Comparison of ENCODE assay signal across 8 cellular contexts in the genomic region with DNA sequence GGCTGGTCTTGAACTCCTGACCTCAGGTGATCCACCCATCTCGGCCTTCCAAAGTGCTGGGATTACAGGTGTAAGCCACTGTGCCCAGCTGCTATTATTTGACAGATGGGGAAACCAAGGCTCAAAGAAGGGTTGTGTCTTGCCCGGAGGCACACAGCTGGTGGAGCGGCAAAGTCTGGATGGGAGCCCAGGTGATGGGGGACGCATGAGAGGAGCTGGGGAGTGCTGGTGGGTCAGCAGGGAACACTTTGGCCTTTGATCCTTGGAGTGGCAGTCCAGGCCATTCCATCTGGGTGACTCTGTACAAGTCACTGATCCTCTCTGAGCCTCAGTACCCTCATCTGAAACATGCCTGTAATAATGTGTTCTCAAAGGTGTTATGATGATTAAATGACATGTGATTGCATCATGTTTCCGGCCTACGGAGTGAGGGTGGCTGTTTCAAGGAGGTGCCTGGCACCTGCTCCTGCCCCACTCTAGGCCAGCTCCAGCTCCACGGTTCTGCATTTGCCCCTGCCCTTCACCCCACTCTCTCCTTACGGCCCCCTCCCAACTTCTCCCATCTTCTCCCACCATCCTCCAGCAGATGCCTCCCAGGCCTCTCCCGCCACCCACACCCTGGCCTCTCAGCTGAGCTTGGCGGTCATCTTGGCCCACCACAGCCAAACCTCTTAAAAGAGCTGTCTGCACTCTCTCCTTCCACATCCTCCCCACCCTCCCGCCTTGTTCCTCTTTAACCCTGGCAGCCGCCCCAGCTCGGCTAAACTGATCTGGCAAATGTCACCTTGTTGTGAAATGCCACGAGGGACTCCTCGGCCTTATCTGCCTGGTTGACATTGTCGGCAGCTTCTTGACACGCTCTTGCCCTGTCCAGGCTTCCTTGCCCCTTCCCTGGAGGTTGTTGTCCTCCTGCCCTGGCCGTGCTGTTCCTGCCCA. TPM values are rescaled to one million over a fixed set of nuclear protein-coding genes. Genes with fewer than 3 reads are reported as not detected.
DNase-seq lines count a peak whose midpoint lies in the region; ATAC-seq and TF ChIP-seq lines count a peak whose summit lies in the region.

No MANE protein-coding gene starts in this region.

- peak; percentile 73 for ATAC-seq in activated B cell treated with CpG ODN at 0.5 μM for 24 hours (ENCODE audit: low read depth)
- no peak for ATAC-seq in HG03354 (IDR thresholded peaks at IDR 0.05; ENCODE audit: poor library complexity, severe bottlenecking, unreplicated experiment)

- peaks cover 3% of the 10 kb centered on the region for H3K27me3 Mint-ChIP-seq in activated B cell treated with CpG ODN at 0.5 μM for 24 hours

- POLR2A ChIA-PET in activated B cell treated with CpG ODN at 0.5 μM for 24 hours (lab: Charles Lee): interaction anchor here (1.1 to 2.1 kb wide), 5 partner anchors 14 to 47 kb away, joined by 3 to 7 read pairs (median 5); partner anchors contain the start of gene DOK3

- DNase-seq in activated gamma-delta T cell treated with Interleukin-2 at 50 U/mL for 16 hours (peak; percentile 43), activated gamma-delta T cell (lab: John Stamatoyannopoulos, UW) (no peak), activated B cell treated with CpG ODN at 0.5 μM for 24 hours (no peak), fibroblast of villous mesenchyme (ENCODE audit: low read depth) (peak; percentile 90), posterior vena cava (ENCODE audit: low spot score) (peak; percentile 96), NCI-H2081 treated with DMSO at 0.1 percent for 48 hours (lab: John Stamatoyannopoulos, UW) (no peak), COLO829 (ENCODE audit: low spot score) (no peak)

- H3K27ac Mint-ChIP-seq in activated B cell treated with CpG ODN at 0.5 μM for 24 hours: peak overlapping the region; percentile 88

- TF ChIP-seq CTCF in activated B cell treated with CpG ODN at 0.5 μM for 24 hours (IDR thresholded peaks at IDR 0.05) (no peak), fibroblast of villous mesenchyme (IDR thresholded peaks at IDR 0.05; ENCODE audit: insufficient read depth, low read depth, low read length) (no peak)

- no peak overlapping the region for H3K4me3 ChIP-seq in fibroblast of villous mesenchyme (ENCODE audit: low read depth, low read length)

- H3K9me3 Mint-ChIP-seq in activated B cell treated with CpG ODN at 0.5 μM for 24 hours: no peaks in the 10 kb centered on the region

- intact Hi-C loops in activated B cell treated with CpG ODN at 0.5 μM for 24 hours (cut with micrococcal nuclease): loop anchor here (2.0 kb wide), 1 partner anchor 18 kb away; the partner anchor contains the start of gene PDLIM7
- intact Hi-C loops in posterior vena cava (cut with DNase I): no loop called here

- no peaks in the 10 kb centered on the region for H3K36me3 Mint-ChIP-seq in activated B cell treated with CpG ODN at 0.5 μM for 24 hours (ENCODE audit: low read depth)

- peak overlapping the region; percentile 59 for H3K4me3 Mint-ChIP-seq in activated B cell treated with CpG ODN at 0.5 μM for 24 hours

- CTCF ChIA-PET in activated B cell treated with CpG ODN at 0.5 μM for 24 hours (lab: Charles Lee): interaction anchor here (2.6 kb wide), 1 partner anchor 23 kb away, joined by 10 read pairs; no protein-coding TSS in a partner anchor

- H3K4me1 Mint-ChIP-seq in activated B cell treated with CpG ODN at 0.5 μM for 24 hours: peaks cover 33% of the 10 kb centered on the region

RNA-seq across cellular contexts. Expression of gene DBN1, which starts 5.5 kb away (rescaled TPM):
- total RNA-seq in activated B cell treated with CpG ODN at 0.5 μM for 24 hours (2.0 and 3.9 TPM in 2 replicates), fibroblast of villous mesenchyme (201 and 214 TPM in 2 replicates), posterior vena cava (100 to 1,000 TPM in 1 of 2 donors, 10 to 100 TPM in 1; 94.9 to 121 TPM)

RNA-seq across cellular contexts. Expression of gene PDLIM7, which starts 18.4 kb away (rescaled TPM):
- total RNA-seq in activated B cell treated with CpG ODN at 0.5 μM for 24 hours (17.0 and 17.7 TPM in 2 replicates), fibroblast of villous mesenchyme (283 and 383 TPM in 2 replicates), posterior vena cava (100 to 1,000 TPM; 448 to 580 TPM)

RNA-seq across cellular contexts. Expression of gene DOK3, which starts 30.6 kb away (rescaled TPM):
- total RNA-seq in activated B cell treated with CpG ODN at 0.5 μM for 24 hours (82.5 and 88.5 TPM in 2 replicates), fibroblast of villous mesenchyme (2.6 TPM in 2 replicates), posterior vena cava (10 to 100 TPM in 1 of 2 donors, 1 to 10 TPM in 1; 8.0 to 19.2 TPM)

RNA-seq across cellular contexts. Expression of gene PRR7, which starts 32.4 kb away (rescaled TPM):
- 2.4 and 3.2 TPM in 2 replicates for total RNA-seq in activated B cell treated with CpG ODN at 0.5 μM for 24 hours
- total RNA-seq in fibroblast of villous mesenchyme: 4.5 and 4.7 TPM in 2 replicates
- 1 to 10 TPM in 1 of 2 donors, under 1 TPM in 1; 0.79 to 2.0 TPM for total RNA-seq in posterior vena cava

RNA-seq across cellular contexts. Expression of gene DDX41, which starts 37.8 kb away (rescaled TPM):
- total RNA-seq in activated B cell treated with CpG ODN at 0.5 μM for 24 hours: 128 and 144 TPM in 2 replicates
- 56.0 and 56.1 TPM in 2 replicates for total RNA-seq in fibroblast of villous mesenchyme
- 10 to 100 TPM; 52.1 to 52.6 TPM for total RNA-seq in posterior vena cava

Comparison
In these comparisons a context has a peak if more than half of its experiments do, and no peak if none do; other contexts are left out.
1. DNase-seq: peak in activated gamma-delta T cell treated with Interleukin-2 at 50 U/mL for 16 hours (single experiment), fibroblast of villous mesenchyme (single experiment) and posterior vena cava (single experiment); none in activated gamma-delta T cell (single experiment), activated B cell treated with CpG ODN at 0.5 μM for 24 hours (single experiment), NCI-H2081 treated with DMSO at 0.1 percent for 48 hours (single experiment) and COLO829 (single experiment).
2. RNA of gene DBN1, which starts 5.5 kb away (total RNA-seq): 201 to 214 TPM in fibroblast of villous mesenchyme and 94.9 to 121 TPM in posterior vena cava; 2.0 to 3.9 TPM in activated B cell treated with CpG ODN at 0.5 μM for 24 hours; every median in the first group is over 10 times any median in the second.
3. RNA of gene PDLIM7, which starts 18.4 kb away (total RNA-seq): 448 to 580 TPM in posterior vena cava and 283 to 383 TPM in fibroblast of villous mesenchyme; 17.0 to 17.7 TPM in activated B cell treated with CpG ODN at 0.5 μM for 24 hours; every median in the first group is over 10 times any median in the second.